Comparison of ENCODE assay signal across 24 cellular contexts in genomic region chr2:100969998-100970397, GRCh38. TPM values are rescaled to one million over a fixed set of nuclear protein-coding genes. Genes with fewer than 3 reads are reported as not detected.
A peak's percentile ranks its signal among the peaks of the same experiment; 100 is the strongest.
DNase-seq lines count a peak whose midpoint lies in the region; ATAC-seq, FAIRE-seq and TF ChIP-seq lines count a peak whose summit lies in the region.
"Had no signal": no experiment of that assay in that cellular context is flagged by ENCODE, and none has a peak within 500 bp of the region (broad histone marks: within the 10 kb centered on the region; RNA-seq: fewer than 3 reads in every experiment).

No MANE protein-coding gene starts in this region.

- no peak for DNase-seq in stimulated activated naive CD8-positive, alpha-beta T cell treated with anti-CD3 and anti-CD28 coated beads, Interleukin-15, Interleukin-2, amounts not matched to agents 100 U/mL and 50 U/mL, for 24 hours
- no peak for DNase-seq in stimulated activated naive CD8-positive, alpha-beta T cell treated with anti-CD3 and anti-CD28 coated beads, Interleukin-15, amount 100 ng/mL, for 72 hours
- peak; percentile 29 for DNase-seq in kidney
- DNase-seq in posterior vena cava (ENCODE audit: low spot score) = peak; percentile 55
- DNase-seq in upper lobe of right lung = peak; percentile 32
- DNase-seq in CD14-positive monocyte (ENCODE audit: low spot score) = no peak
- DNase-seq in DMS153 (lab: John Stamatoyannopoulos, UW) = no peak
- DNase-seq: 8988T; ACHN; AML-193; BE2C; Calu3; CD4-positive, alpha-beta memory T cell; COR-L47; DND-41; GOT3; HFFc6 had no signal

- H3K9me3 ChIP-seq in kidney (ENCODE audit: control insufficient read depth in 1 of 2, low read length in 2 of 2) (no peaks in the 10 kb centered on the region), upper lobe of right lung (no peaks in the 10 kb centered on the region), gastroesophageal sphincter (no peaks in the 10 kb centered on the region)
- H3K9me3 ChIP-seq: A549; BE2C; BLaER1 treated with 17β-estradiol and CSF1 and Interleukin-3, amounts not matched to agents 10 nM and 100 nM; HAP-1 had no signal

- H3K27ac ChIP-seq in kidney (ENCODE audit: low read depth in 2 of 2, low read length in 2 of 2) (no peak overlapping the region), upper lobe of right lung (no peak overlapping the region), gastroesophageal sphincter (no peak overlapping the region)
- H3K27ac ChIP-seq: A549; BLaER1 treated with 17β-estradiol and CSF1 and Interleukin-3, amounts not matched to agents 10 nM and 100 nM had no signal

- no peak for TF ChIP-seq EP300 in gastroesophageal sphincter (IDR thresholded peaks at IDR 0.05)

- 83 to 97% methylated on average over 2 to 3 of the region's 7 CpGs for WGBS in gastroesophageal sphincter (ENCODE audit: low coverage in 1 of 2), 2 donors

- H3K36me3 Mint-ChIP-seq in CD14-positive monocyte = no peaks in the 10 kb centered on the region
- H3K36me3 Mint-ChIP-seq: CD4-positive, alpha-beta memory T cell had no signal

- no peaks in the 10 kb centered on the region for H3K4me1 Mint-ChIP-seq in stimulated activated naive CD8-positive, alpha-beta T cell treated with anti-CD3 and anti-CD28 coated beads, Interleukin-15, amount 100 ng/mL, for 72 hours
- no peaks in the 10 kb centered on the region for H3K4me1 Mint-ChIP-seq in CD14-positive monocyte
- H3K4me1 Mint-ChIP-seq: CD4-positive, alpha-beta memory T cell had no signal

- no peak overlapping the region for H3K9ac ChIP-seq in kidney (ENCODE audit: low read length in 2 of 2)
- H3K9ac ChIP-seq: BLaER1 treated with 17β-estradiol and CSF1 and Interleukin-3, amounts not matched to agents 10 nM and 100 nM had no signal

- ATAC-seq in stimulated activated naive CD8-positive, alpha-beta T cell treated with anti-CD3 and anti-CD28 coated beads, Interleukin-15, Interleukin-2, amounts not matched to agents 100 U/mL and 50 U/mL, for 24 hours = peak; percentile 17
- ATAC-seq in stimulated activated naive CD8-positive, alpha-beta T cell treated with anti-CD3 and anti-CD28 coated beads, Interleukin-15, amount 100 ng/mL, for 72 hours = no peak
- ATAC-seq in upper lobe of right lung (no peak), gastroesophageal sphincter (no peak)
- ATAC-seq: A549 had no signal

- H3K27ac Mint-ChIP-seq in stimulated activated naive CD8-positive, alpha-beta T cell treated with anti-CD3 and anti-CD28 coated beads, Interleukin-15, amount 100 ng/mL, for 72 hours = no peak overlapping the region
- no peak overlapping the region for H3K27ac Mint-ChIP-seq in CD14-positive monocyte
- H3K27ac Mint-ChIP-seq: CD4-positive, alpha-beta memory T cell; HFFc6 had no signal

- H3K36me3 ChIP-seq in kidney (ENCODE audit: control insufficient read depth in 1 of 2, insufficient read depth in 2 of 2, low read length in 2 of 2) (peaks cover 11 to 12% of the 10 kb centered on the region in 2 donors), upper lobe of right lung (no peaks in the 10 kb centered on the region), gastroesophageal sphincter (peaks cover 0 to 82% of the 10 kb centered on the region in 2 donors)
- H3K36me3 ChIP-seq: BE2C; BLaER1 treated with 17β-estradiol and CSF1 and Interleukin-3, amounts not matched to agents 10 nM and 100 nM; HAP-1 had no signal

- no peak overlapping the region for H3K4me3 Mint-ChIP-seq in stimulated activated naive CD8-positive, alpha-beta T cell treated with anti-CD3 and anti-CD28 coated beads, Interleukin-15, amount 100 ng/mL, for 72 hours
- no peak overlapping the region for H3K4me3 Mint-ChIP-seq in CD14-positive monocyte
- H3K4me3 Mint-ChIP-seq: HFFc6 had no signal

- H3K27me3 Mint-ChIP-seq in stimulated activated naive CD8-positive, alpha-beta T cell treated with anti-CD3 and anti-CD28 coated beads, Interleukin-15, amount 100 ng/mL, for 72 hours = no peaks in the 10 kb centered on the region
- peaks cover 10 to 15% (median 10%) of the 10 kb centered on the region in 3 donors for H3K27me3 Mint-ChIP-seq in CD14-positive monocyte (ENCODE audit: low read depth in 3 of 3)

- H3K4me1 ChIP-seq in kidney (ENCODE audit: control insufficient read depth in 1 of 2, insufficient read depth in 1 of 2, low read depth in 1 of 2, low read length in 2 of 2) (no peaks in the 10 kb centered on the region), upper lobe of right lung (no peaks in the 10 kb centered on the region), gastroesophageal sphincter (no peaks in the 10 kb centered on the region)
- H3K4me1 ChIP-seq: A549, BE2C, HAP-1 had no signal

- H3K9me3 Mint-ChIP-seq in stimulated activated naive CD8-positive, alpha-beta T cell treated with anti-CD3 and anti-CD28 coated beads, Interleukin-15, amount 100 ng/mL, for 72 hours = no peaks in the 10 kb centered on the region
- H3K9me3 Mint-ChIP-seq in CD14-positive monocyte = peaks cover 0 to 2% (median 0%) of the 10 kb centered on the region in 7 donors
- H3K9me3 Mint-ChIP-seq: CD4-positive, alpha-beta memory T cell; HFFc6 had no signal

- H3K4me3 ChIP-seq in kidney (ENCODE audit: low read length in 2 of 2) (no peak overlapping the region), upper lobe of right lung (no peak overlapping the region), gastroesophageal sphincter (no peak overlapping the region)
- H3K4me3 ChIP-seq: A549; BLaER1 treated with 17β-estradiol and CSF1 and Interleukin-3, amounts not matched to agents 10 nM and 100 nM; HAP-1 had no signal

- no peak for TF ChIP-seq CTCF in kidney (IDR thresholded peaks at IDR 0.05; ENCODE audit: borderline replicate concordance, extremely low read depth, insufficient read depth)
- TF ChIP-seq CTCF in upper lobe of right lung (IDR thresholded peaks at IDR 0.05) = no peak
- no peak for TF ChIP-seq CTCF in CD14-positive monocyte (IDR thresholded peaks at IDR 0.05)
- TF ChIP-seq CTCF in gastroesophageal sphincter (IDR thresholded peaks at IDR 0.05) = no peak

- H3K27me3 ChIP-seq in upper lobe of right lung (no peaks in the 10 kb centered on the region), gastroesophageal sphincter (no peaks in the 10 kb centered on the region)
- H3K27me3 ChIP-seq: BE2C; BLaER1 treated with 17β-estradiol and CSF1 and Interleukin-3, amounts not matched to agents 10 nM and 100 nM had no signal

- no peak for FAIRE-seq in kidney (lab: Jason Lieb, UNC)
- FAIRE-seq: A549, G401.6, GM12892, H54 had no signal

- intact Hi-C loops in kidney (cut with DNase I) (no loop called here), posterior vena cava (cut with DNase I) (no loop called here), upper lobe of right lung (cut with DNase I) (no loop called here), CD14-positive monocyte (cut with micrococcal nuclease) (no loop called here)

- TF ChIP-seq POLR2A in gastroesophageal sphincter (IDR thresholded peaks at IDR 0.05) = no peak

RNA-seq across cellular contexts. Expression of gene RPL31, which starts 32.1 kb away (rescaled TPM):
- total RNA-seq in kidney (1,182 TPM), posterior vena cava (1,000 to 10,000 TPM; 1,083 to 1,087 TPM), upper lobe of right lung (1,071 TPM), gastroesophageal sphincter (1,000 to 10,000 TPM in 3 of 4 donors, 100 to 1,000 TPM in 1; 715 to 2,331 (median 1,488) TPM)
- polyA plus RNA-seq in kidney (ENCODE audit: insufficient read depth, low read depth, low replicate concordance) (2,844 TPM), CD14-positive monocyte (1,000 to 10,000 TPM; 1,998 to 2,299 TPM)

Comparison
In these comparisons a context has a peak if more than half of its experiments do, and no peak if none do; other contexts are left out.
1. DNase-seq: peak in kidney (single experiment), posterior vena cava (single experiment) and upper lobe of right lung (single experiment); none in stimulated activated naive CD8-positive, alpha-beta T cell treated with anti-CD3 and anti-CD28 coated beads, Interleukin-15, Interleukin-2, amounts not matched to agents 100 U/mL and 50 U/mL, for 24 hours (single experiment), stimulated activated naive CD8-positive, alpha-beta T cell treated with anti-CD3 and anti-CD28 coated beads, Interleukin-15, amount 100 ng/mL, for 72 hours (0 of 2), CD14-positive monocyte (single experiment) and DMS153 (single experiment).